In genomic region chr18:70127307-70127828, GRCh38 we compare ENCODE assay signal across 23 cellular contexts.
"Had no signal": no experiment of that assay in that cellular context is flagged by ENCODE, and none has a peak within 500 bp of the region (broad histone marks: within the 10 kb centered on the region; RNA-seq: fewer than 3 reads in every experiment).

No MANE protein-coding gene starts in this region.

- H3K27me3 ChIP-seq: adrenal gland, Peyer's patch, SJCRH30 had no signal

- H3K4me1 ChIP-seq: Peyer's patch, SJCRH30 had no signal

- H3K4me3 ChIP-seq: adrenal gland, coronary artery, Peyer's patch, SJCRH30 had no signal

- H3K4me2 ChIP-seq: KMS-11 had no signal

- H3K9ac ChIP-seq: KMS-11 had no signal

- H3K9me3 ChIP-seq: Peyer's patch, SJCRH30 had no signal

- DNase-seq: activated CD4-positive, alpha-beta T cell treated with anti-CD3 and anti-CD28 coated beads for 4 hours; activated CD8-positive, alpha-beta memory T cell treated with anti-CD3 and anti-CD28 coated beads, Interleukin-2, amount 50 U/mL, for 4 hours; activated CD8-positive, alpha-beta T cell treated with anti-CD3 and anti-CD28 coated beads for 36 hours; activated naive CD4-positive, alpha-beta T cell treated with anti-CD3 and anti-CD28 coated beads, Interleukin-2, amount 50 U/mL, for 16 hours; activated naive CD8-positive, alpha-beta T cell treated with anti-CD3 and anti-CD28 coated beads, Interleukin-2, amount 10 ng/mL, durations not matched to agents 7 days and 5 days; activated T-cell treated with anti-CD3 and anti-CD28 coated beads, Interleukin-2, amount 50 U/mL, for 72 hours; adrenal gland; anterior cingulate cortex; caudate nucleus; NCI-H1092; NCI-H187 treated with DMSO at 0.1 percent for 48 hours; NCI-H2081 treated with DMSO at 0.1 percent for 48 hours; NCI-H2171; NCI-H226; NCI-H526; NK-92 treated with Interleukin-12 subunit alpha and Interleukin-12 subunit beta, amount 100 ng/mL, for 24 hours; Peyer's patch; Right ventricle myocardium superior; SJCRH30 had no signal

- H3K27ac ChIP-seq: adrenal gland, coronary artery, KMS-11, Peyer's patch, RWPE1, SJCRH30 had no signal

- H3K36me3 ChIP-seq: adrenal gland, Peyer's patch, SJCRH30 had no signal

- ATAC-seq: activated CD4-positive, CD25-positive, alpha-beta regulatory T cell treated with anti-CD3 and anti-CD28 coated beads, Interleukin-2, amount 50 U/mL, for 24 hours; activated CD8-positive, alpha-beta T cell treated with anti-CD3 and anti-CD28 coated beads for 36 hours; activated T-cell treated with anti-CD3 and anti-CD28 coated beads, Interleukin-2, amount 50 U/mL, for 72 hours had no signal
